25 cellular contexts compared by ENCODE assay signal in the genomic region with DNA sequence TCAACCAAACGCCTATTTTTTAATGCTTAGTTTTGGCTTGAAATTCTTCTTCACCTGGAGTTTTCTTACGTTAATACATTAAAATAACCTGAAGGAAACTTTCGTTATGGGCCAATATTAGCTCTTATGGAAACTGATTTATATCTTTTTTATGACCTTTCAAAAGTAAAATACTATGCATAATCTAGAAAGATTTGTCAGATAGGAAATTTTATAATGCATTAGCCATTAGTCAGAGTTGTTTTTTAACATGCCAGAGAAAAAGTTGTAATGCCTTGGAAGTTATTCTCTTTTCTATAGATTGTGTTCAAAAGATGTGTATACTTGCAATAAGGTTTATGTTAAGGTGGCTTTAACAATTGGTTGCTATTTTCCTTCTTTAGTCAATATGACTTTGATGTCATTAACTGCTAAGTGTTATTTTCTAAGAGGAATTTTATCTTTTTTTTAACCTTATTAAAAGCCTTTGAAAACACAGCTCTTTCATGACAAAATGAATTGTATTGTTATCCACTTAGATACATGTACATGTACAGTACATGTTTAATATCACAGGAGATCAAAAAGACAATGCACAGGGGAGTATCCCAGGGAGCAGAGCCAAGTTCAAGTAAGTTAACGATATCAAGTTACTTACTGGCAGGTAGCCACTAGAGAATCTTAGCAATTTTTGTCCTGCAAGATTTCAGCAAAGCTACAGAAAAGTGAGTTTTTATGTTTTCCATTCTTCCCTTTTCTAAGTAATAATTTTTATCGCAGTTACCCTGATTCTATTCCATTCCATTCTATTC. TPM values are rescaled to one million over a fixed set of nuclear protein-coding genes. Genes with fewer than 3 reads are reported as not detected.
DNase-seq lines count a peak whose midpoint lies in the region; ATAC-seq, FAIRE-seq and TF ChIP-seq lines count a peak whose summit lies in the region.
"Had no signal": no experiment of that assay in that cellular context is flagged by ENCODE, and none has a peak within 500 bp of the region (broad histone marks: within the 10 kb centered on the region; RNA-seq: fewer than 3 reads in every experiment).

No MANE protein-coding gene starts in this region.

- intact Hi-C loops in K562 (cut with micrococcal nuclease) (no loop called here), left colon (cut with DNase I, micrococcal nuclease) (no loop called here)

- H3K9me1 ChIP-seq in K562 (ENCODE audit: control insufficient read depth, insufficient read depth, low read length) = no peaks in the 10 kb centered on the region

- H3K9ac ChIP-seq in GM23248 = no peak overlapping the region
- no peak overlapping the region for H3K9ac ChIP-seq in K562 (ENCODE audit: insufficient read depth in 1 of 2, low read depth in 2 of 2, low read length in 2 of 2)

- DNase-seq in GM23248 = peak; percentile 41
- peak; percentile 20 for DNase-seq in NCI-H2171 (lab: John Stamatoyannopoulos, UW)
- DNase-seq in K562 (ENCODE audit: extremely low read depth in 1 of 4, low spot score in 3 of 4) = no peak
- no peak for DNase-seq in left colon
- DNase-seq in SKM-1 treated with dmso at 0.1 percent for 144 hours (lab: John Stamatoyannopoulos, UW; ENCODE audit: unreplicated experiment) = no peak
- no peak for DNase-seq in effector CD8-positive, alpha-beta T cell (lab: John Stamatoyannopoulos, UW)
- DNase-seq in activated naive CD4-positive, alpha-beta T cell treated with anti-CD3 and anti-CD28 coated beads, Interleukin-2, amount 50 U/mL, for 72 hours (ENCODE audit: low spot score in 2 of 2) = no peak
- DNase-seq: activated CD4-positive, alpha-beta T cell treated with anti-CD3 and anti-CD28 coated beads for 36 hours; activated naive CD8-positive, alpha-beta T cell treated with anti-CD3 and anti-CD28 coated beads, Interleukin-2, amount 10 ng/mL, durations not matched to agents 7 days and 5 days; CD4-positive, alpha-beta memory T cell; DMS79 treated with DMSO at 0.1 percent for 48 hours; glutamatergic neuron; lower lobe of right lung; naive thymus-derived CD4-positive, alpha-beta T cell; NCI-H1436 treated with DMSO at 0.1 percent for 48 hours; NCI-H345; NK-92 treated with Interleukin-12 subunit alpha and Interleukin-12 subunit beta, amount 100 ng/mL, for 24 hours; pancreas; right lobe of liver; stimulated activated CD4-positive, alpha-beta T cell treated with anti-CD3 and anti-CD28 coated beads, Interleukin-1b, Interleukin-23, amount 100 ng/mL, for 48 hours; stimulated activated naive CD8-positive, alpha-beta T cell treated with anti-CD3 and anti-CD28 coated beads, Interleukin-15, Interleukin-2, amounts not matched to agents 100 U/mL and 50 U/mL, for 24 hours had no signal

- no TSS peak for BruUV-seq in K562 (replicated peaks; lab: Mats Ljungman, UMichigan)

- H3F3A ChIP-seq in GM23248 (ENCODE audit: insufficient read depth) = 0 out of 2 replicates have a peak, but pooled peaks cover 4% of the 10 kb centered on the region

- no peak overlapping the region for H3K27ac Mint-ChIP-seq in activated naive CD4-positive, alpha-beta T cell treated with anti-CD3 and anti-CD28 coated beads, Interleukin-2, amount 50 U/mL, for 72 hours
- H3K27ac Mint-ChIP-seq: activated CD4-positive, alpha-beta T cell treated with anti-CD3 and anti-CD28 coated beads for 36 hours; activated naive CD8-positive, alpha-beta T cell treated with anti-CD3 and anti-CD28 coated beads, Interleukin-2, amount 10 ng/mL, durations not matched to agents 7 days and 5 days; naive thymus-derived CD4-positive, alpha-beta T cell had no signal

- H3K79me2 ChIP-seq in GM23248 (ENCODE audit: insufficient read depth) (no peaks in the 10 kb centered on the region), K562 (ENCODE audit: control insufficient read depth, insufficient read depth, low read length) (no peaks in the 10 kb centered on the region)

- in situ Hi-C loops in GM23248 (cut with MboI) = no loop called here
- in situ Hi-C loops in K562 (cut with MboI) = no loop called here

- H3K9me3 ChIP-seq in GM23248 (ENCODE audit: low read depth) = no peaks in the 10 kb centered on the region
- H3K9me3 ChIP-seq in K562 (replicated peaks; ENCODE audit: control insufficient read depth, insufficient read depth, low read depth, low read length) = no peaks in the 10 kb centered on the region
- H3K9me3 ChIP-seq: breast epithelium, lower lobe of right lung, pancreas, right lobe of liver, tibial nerve had no signal

- no peak for ATAC-seq in K562
- ATAC-seq in left colon = peak; percentile 36
- no peak for ATAC-seq in activated naive CD4-positive, alpha-beta T cell treated with anti-CD3 and anti-CD28 coated beads, Interleukin-2, amount 50 U/mL, for 72 hours
- ATAC-seq in HG03571 (IDR thresholded peaks at IDR 0.05; ENCODE audit: unreplicated experiment) = no peak
- ATAC-seq: activated CD4-positive, alpha-beta T cell treated with anti-CD3 and anti-CD28 coated beads for 36 hours; lower lobe of right lung; naive thymus-derived CD4-positive, alpha-beta T cell; pancreas; right lobe of liver; stimulated activated naive CD8-positive, alpha-beta T cell treated with anti-CD3 and anti-CD28 coated beads, Interleukin-15, Interleukin-2, amounts not matched to agents 100 U/mL and 50 U/mL, for 24 hours had no signal

- FAIRE-seq in K562 (lab: Jason Lieb, UNC) = no peak
- FAIRE-seq: HTR-8/SVneo, pancreas had no signal

- POLR2A ChIA-PET in K562 (lab: Yijun Ruan, JAX) = interaction anchor here (0.6 to 1.1 kb wide), 3 partner anchors 9 to 363 kb away, joined by 3 read pairs; no protein-coding TSS in a partner anchor

- H3K36me3 ChIP-seq in GM23248 (ENCODE audit: low read depth) (no peaks in the 10 kb centered on the region), K562 (ENCODE audit: control insufficient read depth, insufficient read depth, low read length) (peaks cover 2% of the 10 kb centered on the region; the same call in 1 of the 3 replicates)
- H3K36me3 ChIP-seq: breast epithelium, lower lobe of right lung, pancreas, right lobe of liver, tibial nerve had no signal

- H3K9me3 Mint-ChIP-seq in activated naive CD4-positive, alpha-beta T cell treated with anti-CD3 and anti-CD28 coated beads, Interleukin-2, amount 50 U/mL, for 72 hours = no peaks in the 10 kb centered on the region
- H3K9me3 Mint-ChIP-seq: activated naive CD8-positive, alpha-beta T cell treated with anti-CD3 and anti-CD28 coated beads, Interleukin-2, amount 10 ng/mL, durations not matched to agents 7 days and 5 days; CD4-positive, alpha-beta memory T cell; naive thymus-derived CD4-positive, alpha-beta T cell had no signal

- TF ChIP-seq EP300 in K562 (IDR thresholded peaks at IDR 0.05; ENCODE audit: low read length) = no peak

- H3K4me2 ChIP-seq in GM23248 (ENCODE audit: unreplicated experiment) (peak overlapping the region; percentile 22), K562 (ENCODE audit: insufficient read depth, low read length) (no peak overlapping the region)

- H3K4me3 ChIP-seq in GM23248 (no peak overlapping the region), K562 (no peak overlapping the region)
- H3K4me3 ChIP-seq: breast epithelium, lower lobe of right lung, pancreas, right lobe of liver, tibial nerve had no signal

- no peaks in the 10 kb centered on the region for H3K36me3 Mint-ChIP-seq in activated naive CD4-positive, alpha-beta T cell treated with anti-CD3 and anti-CD28 coated beads, Interleukin-2, amount 50 U/mL, for 72 hours
- H3K36me3 Mint-ChIP-seq: activated naive CD8-positive, alpha-beta T cell treated with anti-CD3 and anti-CD28 coated beads, Interleukin-2, amount 10 ng/mL, durations not matched to agents 7 days and 5 days; CD4-positive, alpha-beta memory T cell; naive thymus-derived CD4-positive, alpha-beta T cell had no signal

- no peak for TF ChIP-seq POLR2A in K562 (conservative IDR thresholded peaks at IDR 0.05)

- TF ChIP-seq RAD21 in K562 (CRISPR knock-in tag; conservative IDR thresholded peaks at IDR 0.05 in 1 of 2, IDR thresholded peaks at IDR 0.05 in 1 of 2) = no peak

- H3K27ac ChIP-seq in GM23248 = no peak overlapping the region
- H3K27ac ChIP-seq in K562 (ENCODE audit: extremely low read depth, low read depth, low read length) = no peak overlapping the region
- H3K27ac ChIP-seq: breast epithelium, lower lobe of right lung, pancreas, right lobe of liver, tibial nerve had no signal

- no peaks in the 10 kb centered on the region for H3K27me3 ChIP-seq in GM23248 (replicated peaks; ENCODE audit: insufficient read depth)
- H3K27me3 ChIP-seq in K562 (ENCODE audit: control insufficient read depth in 2 of 2, insufficient read depth in 2 of 2, low read length in 2 of 2) = no peaks in the 10 kb centered on the region
- H3K27me3 ChIP-seq: breast epithelium, pancreas, right lobe of liver, tibial nerve had no signal

- H2AFZ ChIP-seq in GM23248 (no peak overlapping the region), K562 (ENCODE audit: low read depth, low read length) (no peak overlapping the region)

- H3K9me2 ChIP-seq in GM23248 (ENCODE audit: insufficient read depth) = no peaks in the 10 kb centered on the region

- no peak for TF ChIP-seq CTCF in K562 (IDR thresholded peaks at IDR 0.05 in 2 of 3, conservative IDR thresholded peaks at IDR 0.05 in 1 of 3; ENCODE audit: insufficient read depth in 2 of 3, low read depth in 1 of 3, low read length in 3 of 3)

- WGBS in GM23248 (ENCODE audit: low coverage in 1 of 2, low lambda C conversion rate in 2 of 2, missing lambda C conversion rate in 2 of 2), 2 experiments = 61 to 67% methylated on average over 5 of the region's 5 CpGs
- WGBS in K562 (ENCODE audit: insufficient coverage, low coverage, missing lambda C conversion rate) = 40% methylated on average over 5 of the region's 5 CpGs

- peaks cover 10% of the 10 kb centered on the region for H3K4me1 ChIP-seq in GM23248 (ENCODE audit: insufficient read depth)
- H3K4me1 ChIP-seq in K562 (replicated peaks in 1 of 2; ENCODE audit: control insufficient read depth in 2 of 2, insufficient read depth in 2 of 2, low read length in 2 of 2) = no peaks in the 10 kb centered on the region; a peak in 1 of 5 replicates
- H3K4me1 ChIP-seq: breast epithelium, lower lobe of right lung, pancreas, right lobe of liver, tibial nerve had no signal

- CTCF ChIA-PET in K562 (lab: Yijun Ruan, JAX; ENCODE audit: low intra/inter-chr PET ratio) = no interaction called here

- no peaks in the 10 kb centered on the region for H4K20me1 ChIP-seq in GM23248 (ENCODE audit: insufficient read depth)
- no peaks in the 10 kb centered on the region for H4K20me1 ChIP-seq in K562 (replicated peaks; ENCODE audit: control insufficient read depth, insufficient read depth, low read length)

RNA-seq across cellular contexts. Expression of gene ARL4A, which starts 34.1 kb away (rescaled TPM):
- 17.5 and 22.6 TPM in 2 replicates for total RNA-seq in GM23248 (2014; rRNA removed; shearing (Covaris generic))
- polyA plus RNA-seq in GM23248 (2016; fragmentation: Nextera tagmentation; extraction: Ambion mirVana) = 20.9 and 23.0 TPM in 2 replicates
- 106 and 313 TPM in 2 replicates for total RNA-seq in K562 (2011; cell fraction: chromatin; rRNA removed; ENCODE audit: low replicate concordance)
- 71.9 and 88.4 TPM in 2 replicates for total RNA-seq in K562 (2011; cell fraction: nucleolus; rRNA removed)
- total RNA-seq in K562 (2011; cell fraction: nucleoplasm; rRNA removed) = 146 and 153 TPM in 2 replicates
- total RNA-seq in K562 (2014; rRNA removed) = 96.3 and 118 TPM in 2 replicates
- total RNA-seq in K562 (2014; rRNA removed; fragmentation: Illumina TruSeq; extraction: Trizol) = 226 and 276 TPM in 2 replicates
- total RNA-seq in K562 (2015; rRNA removed; fragmentation: Illumina TruSeq; extraction: Trizol) = 118 and 129 TPM in 2 replicates
- 130 and 134 TPM in 2 replicates for total RNA-seq in K562 (2021)
- polyA plus RNA-seq in K562 (2011; rRNA removed) = 170 and 244 TPM in 2 replicates
- polyA plus RNA-seq in K562 (2011; cell fraction: cytosol; rRNA removed) = 44.4 and 98.4 TPM in 2 replicates
- 65.4 and 97.9 TPM in 2 replicates for polyA plus RNA-seq in K562 (2011; cell fraction: nucleus; rRNA removed)
- 85.7 and 127 TPM in 2 replicates for polyA plus RNA-seq in K562 (2012)
- 172 and 178 TPM in 2 replicates for polyA plus RNA-seq in K562 (2014; fragmentation: Illumina TruSeq; extraction: Trizol)
- 100 to 1,000 TPM; 553 to 688 TPM for polyA plus RNA-seq in K562 (2014; fragmentation: Nextera tagmentation; extraction: Ambion mirVana)
- 143 and 153 TPM in 2 replicates for polyA plus RNA-seq in K562 (2014; rRNA removed)
- polyA minus RNA-seq in K562 (2011; rRNA and poly(A)+ RNA removed) = 304 and 306 TPM in 2 replicates
- polyA minus RNA-seq in K562 (2011; cell fraction: cytosol; rRNA and poly(A)+ RNA removed) = 57.3 and 86.6 TPM in 2 replicates
- 110 and 254 TPM in 2 replicates for polyA minus RNA-seq in K562 (2011; cell fraction: nucleus; rRNA and poly(A)+ RNA removed)
- total RNA-seq in left colon = 100 to 1,000 TPM in 1 of 2 donors, 10 to 100 TPM in 1; 77.3 to 101 TPM
- total RNA-seq in activated naive CD4-positive, alpha-beta T cell treated with anti-CD3 and anti-CD28 coated beads, Interleukin-2, amount 50 U/mL, for 72 hours = 10 to 100 TPM in 1 of 2 donors, 1 to 10 TPM in 1; 7.9 to 11.0 TPM

Comparison
In these comparisons a context has a peak if more than half of its experiments do, and no peak if none do; other contexts are left out.
1. DNase-seq: peak in GM23248 (single experiment) and NCI-H2171 (single experiment); none in K562 (0 of 4), left colon (0 of 2), SKM-1 treated with dmso at 0.1 percent for 144 hours (single experiment), effector CD8-positive, alpha-beta T cell (single experiment) and activated naive CD4-positive, alpha-beta T cell treated with anti-CD3 and anti-CD28 coated beads, Interleukin-2, amount 50 U/mL, for 72 hours (0 of 2).